Comparison of ENCODE assay signal across 1 cellular context in the genomic region with DNA sequence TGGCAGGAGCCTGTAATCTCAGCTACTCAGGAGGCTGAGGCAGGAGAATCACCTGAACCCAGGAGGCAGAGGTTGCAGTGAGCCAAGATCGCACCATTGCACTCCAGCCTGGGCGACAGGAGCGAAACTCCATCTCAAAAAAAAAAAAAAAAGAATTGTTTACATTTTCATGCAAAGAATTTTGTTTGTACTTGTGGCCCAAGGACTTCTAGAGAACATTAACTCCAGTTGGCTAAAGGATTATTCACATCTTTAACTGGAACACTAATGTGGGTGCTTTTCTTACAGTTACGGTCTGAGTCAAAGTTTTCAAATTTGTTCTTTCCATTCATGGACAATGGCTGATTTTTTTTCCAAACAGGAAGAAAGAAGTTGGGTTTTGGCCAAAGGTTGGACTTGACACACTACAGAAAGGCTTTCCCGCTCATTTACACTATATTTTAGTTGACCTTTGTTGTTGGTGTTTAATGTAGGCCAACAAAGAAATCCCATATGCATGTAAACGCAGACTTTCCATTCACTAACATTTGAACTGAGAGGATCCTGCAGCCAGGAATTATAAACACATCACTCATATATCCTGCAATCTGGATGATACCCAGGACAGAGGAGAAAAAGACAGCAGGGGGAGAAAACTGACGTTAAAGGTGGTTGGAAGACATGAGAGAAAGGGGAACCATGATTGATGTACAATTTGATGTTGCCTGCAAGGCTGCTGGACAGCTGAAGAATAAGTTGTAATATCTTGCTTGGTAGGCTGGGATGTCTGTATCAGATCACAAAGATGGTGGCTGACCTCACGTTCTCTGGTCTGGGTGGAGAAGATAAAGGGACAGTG.
A peak's percentile ranks its signal among the peaks of the same experiment; 100 is the strongest.
TF ChIP-seq lines count a peak whose summit lies in the region.

No MANE protein-coding gene starts in this region.

TF ChIP-seq in GM12878, 131 proteins besides CTCF, POLR2A, EP300 and RAD21:
- TF ChIP-seq, protein P1, sequence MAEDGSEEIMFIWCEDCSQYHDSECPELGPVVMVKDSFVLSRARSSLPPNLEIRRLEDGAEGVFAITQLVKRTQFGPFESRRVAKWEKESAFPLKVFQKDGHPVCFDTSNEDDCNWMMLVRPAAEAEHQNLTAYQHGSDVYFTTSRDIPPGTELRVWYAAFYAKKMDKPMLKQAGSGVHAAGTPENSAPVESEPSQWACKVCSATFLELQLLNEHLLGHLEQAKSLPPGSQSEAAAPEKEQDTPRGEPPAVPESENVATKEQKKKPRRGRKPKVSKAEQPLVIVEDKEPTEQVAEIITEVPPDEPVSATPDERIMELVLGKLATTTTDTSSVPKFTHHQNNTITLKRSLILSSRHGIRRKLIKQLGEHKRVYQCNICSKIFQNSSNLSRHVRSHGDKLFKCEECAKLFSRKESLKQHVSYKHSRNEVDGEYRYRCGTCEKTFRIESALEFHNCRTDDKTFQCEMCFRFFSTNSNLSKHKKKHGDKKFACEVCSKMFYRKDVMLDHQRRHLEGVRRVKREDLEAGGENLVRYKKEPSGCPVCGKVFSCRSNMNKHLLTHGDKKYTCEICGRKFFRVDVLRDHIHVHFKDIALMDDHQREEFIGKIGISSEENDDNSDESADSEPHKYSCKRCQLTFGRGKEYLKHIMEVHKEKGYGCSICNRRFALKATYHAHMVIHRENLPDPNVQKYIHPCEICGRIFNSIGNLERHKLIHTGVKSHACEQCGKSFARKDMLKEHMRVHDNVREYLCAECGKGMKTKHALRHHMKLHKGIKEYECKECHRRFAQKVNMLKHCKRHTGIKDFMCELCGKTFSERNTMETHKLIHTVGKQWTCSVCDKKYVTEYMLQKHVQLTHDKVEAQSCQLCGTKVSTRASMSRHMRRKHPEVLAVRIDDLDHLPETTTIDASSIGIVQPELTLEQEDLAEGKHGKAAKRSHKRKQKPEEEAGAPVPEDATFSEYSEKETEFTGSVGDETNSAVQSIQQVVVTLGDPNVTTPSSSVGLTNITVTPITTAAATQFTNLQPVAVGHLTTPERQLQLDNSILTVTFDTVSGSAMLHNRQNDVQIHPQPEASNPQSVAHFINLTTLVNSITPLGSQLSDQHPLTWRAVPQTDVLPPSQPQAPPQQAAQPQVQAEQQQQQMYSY (CRISPR knock-in tag; IDR thresholded peaks at IDR 0.05) = no peak
- TF ChIP-seq YY1 (IDR thresholded peaks at IDR 0.05; ENCODE audit: low read depth, low read length) (no peak), NR2F1 (conservative IDR thresholded peaks at IDR 0.05) (no peak), FOXK2 (IDR thresholded peaks at IDR 0.05) (no peak), HDGF (IDR thresholded peaks at IDR 0.05) (no peak), BHLHE40 (IDR thresholded peaks at IDR 0.05; ENCODE audit: borderline replicate concordance in 1 of 2, low read depth in 2 of 2, low read length in 1 of 2) (peak; percentile 14 to 33; a peak in 2 of 4 replicates), FOXM1 (IDR thresholded peaks at IDR 0.05; ENCODE audit: low read depth, low read length) (no peak), SIN3A (IDR thresholded peaks at IDR 0.05; ENCODE audit: low read depth, low read length) (no peak), SMAD1 (IDR thresholded peaks at IDR 0.05; ENCODE audit: low read depth, partially characterized antibody) (no peak), SMC3 (IDR thresholded peaks at IDR 0.05; ENCODE audit: borderline replicate concordance, low read length) (no peak), TAF1 (IDR thresholded peaks at IDR 0.05; ENCODE audit: borderline replicate concordance, low read depth, low read length) (no peak)
- TF ChIP-seq, protein P2, sequence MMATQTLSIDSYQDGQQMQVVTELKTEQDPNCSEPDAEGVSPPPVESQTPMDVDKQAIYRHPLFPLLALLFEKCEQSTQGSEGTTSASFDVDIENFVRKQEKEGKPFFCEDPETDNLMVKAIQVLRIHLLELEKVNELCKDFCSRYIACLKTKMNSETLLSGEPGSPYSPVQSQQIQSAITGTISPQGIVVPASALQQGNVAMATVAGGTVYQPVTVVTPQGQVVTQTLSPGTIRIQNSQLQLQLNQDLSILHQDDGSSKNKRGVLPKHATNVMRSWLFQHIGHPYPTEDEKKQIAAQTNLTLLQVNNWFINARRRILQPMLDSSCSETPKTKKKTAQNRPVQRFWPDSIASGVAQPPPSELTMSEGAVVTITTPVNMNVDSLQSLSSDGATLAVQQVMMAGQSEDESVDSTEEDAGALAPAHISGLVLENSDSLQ (IDR thresholded peaks at IDR 0.05) = peak; percentile 20; the same call in 1 of the 2 replicates
- TF ChIP-seq, protein P3, sequence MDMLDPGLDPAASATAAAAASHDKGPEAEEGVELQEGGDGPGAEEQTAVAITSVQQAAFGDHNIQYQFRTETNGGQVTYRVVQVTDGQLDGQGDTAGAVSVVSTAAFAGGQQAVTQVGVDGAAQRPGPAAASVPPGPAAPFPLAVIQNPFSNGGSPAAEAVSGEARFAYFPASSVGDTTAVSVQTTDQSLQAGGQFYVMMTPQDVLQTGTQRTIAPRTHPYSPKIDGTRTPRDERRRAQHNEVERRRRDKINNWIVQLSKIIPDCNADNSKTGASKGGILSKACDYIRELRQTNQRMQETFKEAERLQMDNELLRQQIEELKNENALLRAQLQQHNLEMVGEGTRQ (IDR thresholded peaks at IDR 0.05; ENCODE audit: borderline replicate concordance, low read depth, low read length) = no peak
- TF ChIP-seq, protein P4, sequence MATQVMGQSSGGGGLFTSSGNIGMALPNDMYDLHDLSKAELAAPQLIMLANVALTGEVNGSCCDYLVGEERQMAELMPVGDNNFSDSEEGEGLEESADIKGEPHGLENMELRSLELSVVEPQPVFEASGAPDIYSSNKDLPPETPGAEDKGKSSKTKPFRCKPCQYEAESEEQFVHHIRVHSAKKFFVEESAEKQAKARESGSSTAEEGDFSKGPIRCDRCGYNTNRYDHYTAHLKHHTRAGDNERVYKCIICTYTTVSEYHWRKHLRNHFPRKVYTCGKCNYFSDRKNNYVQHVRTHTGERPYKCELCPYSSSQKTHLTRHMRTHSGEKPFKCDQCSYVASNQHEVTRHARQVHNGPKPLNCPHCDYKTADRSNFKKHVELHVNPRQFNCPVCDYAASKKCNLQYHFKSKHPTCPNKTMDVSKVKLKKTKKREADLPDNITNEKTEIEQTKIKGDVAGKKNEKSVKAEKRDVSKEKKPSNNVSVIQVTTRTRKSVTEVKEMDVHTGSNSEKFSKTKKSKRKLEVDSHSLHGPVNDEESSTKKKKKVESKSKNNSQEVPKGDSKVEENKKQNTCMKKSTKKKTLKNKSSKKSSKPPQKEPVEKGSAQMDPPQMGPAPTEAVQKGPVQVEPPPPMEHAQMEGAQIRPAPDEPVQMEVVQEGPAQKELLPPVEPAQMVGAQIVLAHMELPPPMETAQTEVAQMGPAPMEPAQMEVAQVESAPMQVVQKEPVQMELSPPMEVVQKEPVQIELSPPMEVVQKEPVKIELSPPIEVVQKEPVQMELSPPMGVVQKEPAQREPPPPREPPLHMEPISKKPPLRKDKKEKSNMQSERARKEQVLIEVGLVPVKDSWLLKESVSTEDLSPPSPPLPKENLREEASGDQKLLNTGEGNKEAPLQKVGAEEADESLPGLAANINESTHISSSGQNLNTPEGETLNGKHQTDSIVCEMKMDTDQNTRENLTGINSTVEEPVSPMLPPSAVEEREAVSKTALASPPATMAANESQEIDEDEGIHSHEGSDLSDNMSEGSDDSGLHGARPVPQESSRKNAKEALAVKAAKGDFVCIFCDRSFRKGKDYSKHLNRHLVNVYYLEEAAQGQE (IDR thresholded peaks at IDR 0.05; ENCODE audit: low read depth, low read length) = 0 out of 2 replicates have a peak, but pooled peaks have one; percentile 35
